ENCODE assay signal across 17 cellular contexts in the genomic region with DNA sequence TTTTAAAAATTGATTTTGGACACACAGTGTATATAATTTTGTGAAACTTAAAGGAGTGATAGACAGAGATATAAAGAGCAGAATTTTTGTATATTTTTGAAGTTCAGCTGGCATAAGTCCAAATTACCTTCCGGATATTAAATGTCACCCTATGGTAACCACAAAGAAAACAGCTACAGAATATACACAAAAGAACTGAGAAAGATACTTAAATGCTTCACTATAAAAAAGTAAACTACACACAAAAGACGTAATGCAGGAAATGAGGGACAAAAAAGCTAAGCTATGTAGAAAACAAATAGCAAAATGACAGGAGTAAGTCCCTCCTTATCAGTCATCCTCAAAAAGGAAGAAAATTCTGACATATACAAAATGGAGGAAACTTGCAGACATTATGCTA. TPM values are rescaled to one million over a fixed set of nuclear protein-coding genes. Genes with fewer than 3 reads are reported as not detected.
DNase-seq lines count a peak whose midpoint lies in the region; ATAC-seq and TF ChIP-seq lines count a peak whose summit lies in the region.
"Had no signal": no experiment of that assay in that cellular context is flagged by ENCODE, and none has a peak within 500 bp of the region (broad histone marks: within the 10 kb centered on the region; RNA-seq: fewer than 3 reads in every experiment).

No MANE protein-coding gene starts in this region.

- no peak for TF ChIP-seq CTCF in A673 (conservative IDR thresholded peaks at IDR 0.05; ENCODE audit: low read depth, low read length)

- POLR2A ChIA-PET in A673 (lab: Charles Lee; ENCODE audit: low non-redundant PET), result no interaction called here
- POLR2A ChIA-PET in T-cell (lab: Charles Lee), result no interaction called here

- DNase-seq in A673 (ENCODE audit: low spot score), result peak; percentile 4
- DNase-seq in CD4-positive, CD25-positive, alpha-beta regulatory T cell, result peak in 2 of 3 donors; percentile 14 to 32
- no peak for DNase-seq in T-cell
- no peak for DNase-seq in effector memory CD8-positive, alpha-beta T cell
- DNase-seq in cerebellar nuclear complex (lab: John Stamatoyannopoulos, UW), result no peak
- DNase-seq in activated CD4-positive, CD25-positive, alpha-beta regulatory T cell (lab: John Stamatoyannopoulos, UW), result no peak
- DNase-seq in SHP77 treated with DMSO at 0.1 percent for 48 hours (lab: John Stamatoyannopoulos, UW), result no peak
- DNase-seq: activated CD4-positive, alpha-beta T cell treated with anti-CD3 and anti-CD28 coated beads, Interleukin-2, amount 10 ng/mL, durations not matched to agents 7 days and 5 days; endodermal cell; GOT3; kidney; NCI-H1105 treated with DMSO at 0.1 percent for 48 hours; NCI-H2029 treated with DMSO at 0.1 percent for 48 hours; NCI-H446; Right ventricle myocardium superior; thyroid gland had no signal

- BruUV-seq in A673 (replicated peaks; lab: Mats Ljungman, UMichigan), result no TSS peak

- H3K4me1 Mint-ChIP-seq in CD4-positive, CD25-positive, alpha-beta regulatory T cell, result peaks cover 23 to 33% (median 28%) of the 10 kb centered on the region in 4 donors
- peaks cover 33 to 38% (median 33%) of the 10 kb centered on the region in 3 donors for H3K4me1 Mint-ChIP-seq in T-cell
- peaks cover 18 to 32% of the 10 kb centered on the region in 2 donors for H3K4me1 Mint-ChIP-seq in effector memory CD8-positive, alpha-beta T cell (ENCODE audit: low read depth in 2 of 2)
- H3K4me1 Mint-ChIP-seq: endodermal cell had no signal

- intact Hi-C loops in A673 (cut with micrococcal nuclease; ENCODE audit: unreplicated experiment), result loop anchor here (10.0 kb wide), 1 partner anchor 63 kb away; no protein-coding TSS in a partner anchor

- H3K36me3 Mint-ChIP-seq in CD4-positive, CD25-positive, alpha-beta regulatory T cell, result peaks cover 56% of the 10 kb centered on the region
- peaks cover 58% of the 10 kb centered on the region for H3K36me3 Mint-ChIP-seq in T-cell
- H3K36me3 Mint-ChIP-seq in effector memory CD8-positive, alpha-beta T cell (ENCODE audit: insufficient read depth), result peaks cover 23% of the 10 kb centered on the region

- peaks cover 0 to 18% (median 5%) of the 10 kb centered on the region in 7 donors for H3K9me3 Mint-ChIP-seq in CD4-positive, CD25-positive, alpha-beta regulatory T cell
- H3K9me3 Mint-ChIP-seq in T-cell, result peaks cover 6 to 17% (median 8%) of the 10 kb centered on the region in 3 donors
- H3K9me3 Mint-ChIP-seq in effector memory CD8-positive, alpha-beta T cell, result no peaks in the 10 kb centered on the region
- H3K9me3 Mint-ChIP-seq: endodermal cell had no signal

- H3K27ac ChIP-seq in A673 (ENCODE audit: low read depth, low read length, poor library complexity, severe bottlenecking), result no peak overlapping the region
- H3K27ac ChIP-seq in CD4-positive, CD25-positive, alpha-beta regulatory T cell (ENCODE audit: insufficient read depth, low read length, poor library complexity, severe bottlenecking), result peak overlapping the region; percentile 16
- H3K27ac ChIP-seq: thyroid gland had no signal

- no peaks in the 10 kb centered on the region for H3K27me3 ChIP-seq in A673 (replicated peaks; ENCODE audit: insufficient read depth, low read depth, low read length, poor library complexity)
- no peaks in the 10 kb centered on the region for H3K27me3 ChIP-seq in CD4-positive, CD25-positive, alpha-beta regulatory T cell (ENCODE audit: control insufficient read depth, insufficient read depth, low read length)
- H3K27me3 ChIP-seq: thyroid gland had no signal

- H3K4me1 ChIP-seq in A673 (ENCODE audit: insufficient read depth, low read length, poor library complexity, severe bottlenecking), result no peaks in the 10 kb centered on the region
- H3K4me1 ChIP-seq in CD4-positive, CD25-positive, alpha-beta regulatory T cell (ENCODE audit: control insufficient read depth, insufficient read depth, low read length, poor library complexity, severe bottlenecking), result peaks cover 18% of the 10 kb centered on the region
- H3K4me1 ChIP-seq: thyroid gland had no signal

- H3K36me3 ChIP-seq in A673 (ENCODE audit: insufficient read depth, low read length, poor library complexity, severe bottlenecking), result peaks cover 7% of the 10 kb centered on the region
- peaks cover 33% of the 10 kb centered on the region for H3K36me3 ChIP-seq in CD4-positive, CD25-positive, alpha-beta regulatory T cell (ENCODE audit: control insufficient read depth, insufficient read depth, low read length)
- H3K36me3 ChIP-seq: thyroid gland had no signal

- H3K4me3 ChIP-seq in A673 (ENCODE audit: low read depth, low read length, poor library complexity, severe bottlenecking), result no peak overlapping the region
- H3K4me3 ChIP-seq in CD4-positive, CD25-positive, alpha-beta regulatory T cell (ENCODE audit: low read depth, low read length), result no peak overlapping the region
- H3K4me3 ChIP-seq: lung, thyroid gland had no signal

- H3K27me3 Mint-ChIP-seq in CD4-positive, CD25-positive, alpha-beta regulatory T cell, result no peaks in the 10 kb centered on the region
- H3K27me3 Mint-ChIP-seq in T-cell, result no peaks in the 10 kb centered on the region
- no peaks in the 10 kb centered on the region for H3K27me3 Mint-ChIP-seq in effector memory CD8-positive, alpha-beta T cell
- H3K27me3 Mint-ChIP-seq: activated CD4-positive, alpha-beta T cell treated with anti-CD3 and anti-CD28 coated beads, Interleukin-2, amount 10 ng/mL, durations not matched to agents 7 days and 5 days had no signal

- H3K9me3 ChIP-seq in A673 (ENCODE audit: low read depth, low read length, poor library complexity, severe bottlenecking), result no peaks in the 10 kb centered on the region
- H3K9me3 ChIP-seq in CD4-positive, CD25-positive, alpha-beta regulatory T cell (ENCODE audit: control insufficient read depth in 2 of 2, low read length in 2 of 2), result peaks cover 0 to 6% of the 10 kb centered on the region in 2 experiments
- H3K9me3 ChIP-seq: thyroid gland had no signal

- CTCF ChIA-PET in A673 (lab: Charles Lee) (no interaction called here), T-cell (lab: Charles Lee) (interaction anchor here in 1 of 2 donors (0.8 to 1.1 kb wide), 4 partner anchors 14 to 108 kb away, joined by 3 read pairs; a partner anchor contains a TSS)

- peak overlapping the region in 3 of 4 donors; percentile 7 to 29 (median 22) for H3K4me3 Mint-ChIP-seq in CD4-positive, CD25-positive, alpha-beta regulatory T cell
- H3K4me3 Mint-ChIP-seq in T-cell, result peak overlapping the region in 2 of 3 donors; percentile 33 to 34
- H3K4me3 Mint-ChIP-seq in effector memory CD8-positive, alpha-beta T cell, result peak overlapping the region; percentile 17 to 56
- H3K4me3 Mint-ChIP-seq: activated CD4-positive, alpha-beta T cell treated with anti-CD3 and anti-CD28 coated beads, Interleukin-2, amount 10 ng/mL, durations not matched to agents 7 days and 5 days; endodermal cell had no signal

- H3K27ac Mint-ChIP-seq in CD4-positive, CD25-positive, alpha-beta regulatory T cell, result peak overlapping the region in 2 of 3 donors; percentile 70 to 87
- H3K27ac Mint-ChIP-seq in T-cell, result peak overlapping the region; percentile 79 to 88
- peak overlapping the region; percentile 83 to 92 for H3K27ac Mint-ChIP-seq in effector memory CD8-positive, alpha-beta T cell
- H3K27ac Mint-ChIP-seq: activated CD4-positive, alpha-beta T cell treated with anti-CD3 and anti-CD28 coated beads, Interleukin-2, amount 10 ng/mL, durations not matched to agents 7 days and 5 days; endodermal cell had no signal

- peak in 1 of 2 donors; percentile 29 for ATAC-seq in CD4-positive, CD25-positive, alpha-beta regulatory T cell (ENCODE audit: low read depth in 2 of 2)
- peak; percentile 31 to 62 (median 54) for ATAC-seq in T-cell (replicated peaks in 1 of 4)
- ATAC-seq in effector memory CD8-positive, alpha-beta T cell (replicated peaks), result peak; percentile 60

RNA-seq across cellular contexts. Expression of a gene that starts 29.4 kb away (rescaled TPM):
- total RNA-seq in A673 (2021), result 0.19 and 0.26 TPM in 2 replicates
- 12.0 TPM for total RNA-seq in CD4-positive, CD25-positive, alpha-beta regulatory T cell
- polyA plus RNA-seq in CD4-positive, CD25-positive, alpha-beta regulatory T cell, result 10 to 100 TPM in 1 of 4 donors, 1 to 10 TPM in 3; 8.2 to 11.9 (median 9.4) TPM
- total RNA-seq in T-cell, result 10 to 100 TPM in 3 of 5 donors, 1 to 10 TPM in 2; 8.9 to 11.8 (median 10.2) TPM

Comparison
In these comparisons a context has a peak if more than half of its experiments do, and no peak if none do; other contexts are left out.
1. DNase-seq: peak in A673 (single experiment) and CD4-positive, CD25-positive, alpha-beta regulatory T cell (2 of 3); none in T-cell (0 of 34), effector memory CD8-positive, alpha-beta T cell (0 of 3), cerebellar nuclear complex (0 of 2), activated CD4-positive, CD25-positive, alpha-beta regulatory T cell (0 of 4) and SHP77 treated with DMSO at 0.1 percent for 48 hours (single experiment).
2. Peak in every context shown above with its lines, with median percentiles within 50 percentile points of each other: H3K27ac Mint-ChIP-seq and H3K4me3 Mint-ChIP-seq.